ENCODE assay signal across 15 cellular contexts in the genomic region with DNA sequence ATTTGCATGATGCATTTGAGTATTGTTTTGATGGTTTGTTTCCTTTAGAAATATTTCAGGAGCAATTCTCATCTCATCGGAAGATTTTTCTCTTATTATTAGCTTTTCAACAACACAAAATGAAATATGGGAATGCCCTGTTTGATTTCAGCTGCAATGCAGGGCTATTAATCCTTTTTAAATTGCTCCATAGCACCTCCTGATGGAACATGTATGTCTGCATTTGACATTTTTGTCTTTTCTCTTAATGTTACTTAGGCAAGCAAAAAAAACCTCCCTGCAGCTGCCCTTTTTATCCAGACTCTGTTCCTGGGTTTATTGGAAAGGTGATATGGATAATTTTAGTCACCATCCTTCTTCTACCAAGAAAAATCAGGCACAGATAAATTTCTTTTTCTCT.
DNase-seq lines count a peak whose midpoint lies in the region; ATAC-seq and TF ChIP-seq lines count a peak whose summit lies in the region.
"Had no signal": no experiment of that assay in that cellular context is flagged by ENCODE, and none has a peak within 500 bp of the region (broad histone marks: within the 10 kb centered on the region; RNA-seq: fewer than 3 reads in every experiment).

No MANE protein-coding gene starts in this region.

- H3K4me3 ChIP-seq in LNCaP clone FGC (ENCODE audit: low read depth, low read length) = no peak overlapping the region
- H3K4me3 ChIP-seq in SU-DHL-6 (ENCODE audit: insufficient read depth, low read length, poor library complexity, severe bottlenecking) = no peak overlapping the region

- H3K27me3 ChIP-seq in SU-DHL-6 (ENCODE audit: low read length) = no peaks in the 10 kb centered on the region

- H3K9me2 ChIP-seq in SU-DHL-6 (replicated peaks; ENCODE audit: insufficient read depth, low read length) = no peaks in the 10 kb centered on the region

- CTCF ChIA-PET in GM10248 (lab: Yijun Ruan, JAX) = no interaction called here

- DNase-seq in DMS53 treated with DMSO at 0.1 percent for 48 hours (lab: John Stamatoyannopoulos, UW; ENCODE audit: unreplicated experiment) (peak; percentile 5), LNCaP clone FGC (ENCODE audit: low read depth) (no peak), left kidney (ENCODE audit: low read depth, low spot score) (peak; percentile 4), NK-92 (lab: John Stamatoyannopoulos, UW; ENCODE audit: unreplicated experiment) (no peak), GM10248 (ENCODE audit: extremely low spot score) (no peak), left cardiac atrium (no peak)
- DNase-seq: activated naive CD8-positive, alpha-beta T cell treated with anti-CD3 and anti-CD28 coated beads for 36 hours; CD8-positive, alpha-beta memory T cell; hippocampal formation; NCI-H1092 treated with DMSO at 0.1 percent for 48 hours; nucleus accumbens had no signal

- no peaks in the 10 kb centered on the region for H4K20me1 ChIP-seq in SU-DHL-6 (ENCODE audit: low read depth, low read length)

- POLR2A ChIA-PET in GM10248 (lab: Yijun Ruan, JAX) = no interaction called here

- no peak overlapping the region for H2AFZ ChIP-seq in SU-DHL-6 (ENCODE audit: low read depth, low read length, severe bottlenecking)

- H3K36me3 ChIP-seq in SU-DHL-6 (ENCODE audit: low read length) = no peaks in the 10 kb centered on the region

- no peak overlapping the region for H3K27ac ChIP-seq in SU-DHL-6 (ENCODE audit: low read depth, low read length)
- H3K27ac ChIP-seq: epithelial cell of prostate had no signal

- no peaks in the 10 kb centered on the region for H3F3A ChIP-seq in SU-DHL-6 (ENCODE audit: insufficient read depth)

- no peaks in the 10 kb centered on the region for H3K79me2 ChIP-seq in SU-DHL-6 (ENCODE audit: insufficient read depth, low read length)

- H3K9me3 ChIP-seq in SU-DHL-6 (ENCODE audit: insufficient read depth, low read length) = no peaks in the 10 kb centered on the region

- no peak overlapping the region for H3K9ac ChIP-seq in SU-DHL-6 (ENCODE audit: low read length)

- TF ChIP-seq CTCF in LNCaP clone FGC (IDR thresholded peaks at IDR 0.05; ENCODE audit: control insufficient read depth, extremely low read depth, insufficient read depth) (peak; percentile 29; the same call in 1 of the 2 replicates), SU-DHL-6 (IDR thresholded peaks at IDR 0.05; ENCODE audit: insufficient read depth, low read length, poor library complexity, severe bottlenecking) (peak; percentile 14), GM10248 (IDR thresholded peaks at IDR 0.05; ENCODE audit: control extremely low read depth, extremely low read depth, low read depth, missing control alignments) (no peak)

- ATAC-seq in activated CD4-positive, CD25-positive, alpha-beta regulatory T cell treated with anti-CD3 and anti-CD28 coated beads, Interleukin-2, amount 50 U/mL, for 24 hours = no peak
- no peak for ATAC-seq in left cardiac atrium
- ATAC-seq: WTC11 had no signal

- intact Hi-C loops in left cardiac atrium (cut with DNase I) = no loop called here

- H3K4me2 ChIP-seq in SU-DHL-6 (ENCODE audit: low read depth, low read length, poor library complexity, severe bottlenecking) = no peak overlapping the region

Comparison
In these comparisons a context has a peak if more than half of its experiments do, and no peak if none do; other contexts are left out.
1. DNase-seq: peak in DMS53 treated with DMSO at 0.1 percent for 48 hours (single experiment) and left kidney (single experiment); none in LNCaP clone FGC (single experiment), NK-92 (single experiment), GM10248 (single experiment) and left cardiac atrium (single experiment).